Comparison of ENCODE assay signal across 1 cellular context in genomic region chr18:3666526-3667254, GRCh38.
TF ChIP-seq lines count a peak whose summit lies in the region.

No MANE protein-coding gene starts in this region.

TF ChIP-seq in K562, 482 proteins besides CTCF, POLR2A, EP300 and RAD21 (continued from another document):
- TF ChIP-seq ZNF644 (tag; IDR thresholded peaks at IDR 0.05; ENCODE audit: low read depth) (no peak), PML (IDR thresholded peaks at IDR 0.05; ENCODE audit: low read length) (0 out of 2 replicates have a peak, but pooled peaks have one; percentile 2), FOSL1 (tag; conservative IDR thresholded peaks at IDR 0.05) (0 out of 2 replicates have a peak, but pooled peaks have one; percentile 1), TRIM24 (IDR thresholded peaks at IDR 0.05) (0 out of 4 replicates have a peak, but pooled peaks have one; percentile 15 to 30), ZNF766 (CRISPR knock-in tag; conservative IDR thresholded peaks at IDR 0.05) (peak; percentile 44; the same call in 1 of the 2 replicates), CEBPB (tag; IDR thresholded peaks at IDR 0.05) (0 out of 2 replicates have a peak, but pooled peaks have one; percentile 20), NCOA1 (IDR thresholded peaks at IDR 0.05; ENCODE audit: low read depth) (no peak), ZNF184 (CRISPR knock-in tag; IDR thresholded peaks at IDR 0.05) (no peak), ZNF121 (CRISPR knock-in tag; conservative IDR thresholded peaks at IDR 0.05) (peak; percentile 65)
- TF ChIP-seq, protein P1, sequence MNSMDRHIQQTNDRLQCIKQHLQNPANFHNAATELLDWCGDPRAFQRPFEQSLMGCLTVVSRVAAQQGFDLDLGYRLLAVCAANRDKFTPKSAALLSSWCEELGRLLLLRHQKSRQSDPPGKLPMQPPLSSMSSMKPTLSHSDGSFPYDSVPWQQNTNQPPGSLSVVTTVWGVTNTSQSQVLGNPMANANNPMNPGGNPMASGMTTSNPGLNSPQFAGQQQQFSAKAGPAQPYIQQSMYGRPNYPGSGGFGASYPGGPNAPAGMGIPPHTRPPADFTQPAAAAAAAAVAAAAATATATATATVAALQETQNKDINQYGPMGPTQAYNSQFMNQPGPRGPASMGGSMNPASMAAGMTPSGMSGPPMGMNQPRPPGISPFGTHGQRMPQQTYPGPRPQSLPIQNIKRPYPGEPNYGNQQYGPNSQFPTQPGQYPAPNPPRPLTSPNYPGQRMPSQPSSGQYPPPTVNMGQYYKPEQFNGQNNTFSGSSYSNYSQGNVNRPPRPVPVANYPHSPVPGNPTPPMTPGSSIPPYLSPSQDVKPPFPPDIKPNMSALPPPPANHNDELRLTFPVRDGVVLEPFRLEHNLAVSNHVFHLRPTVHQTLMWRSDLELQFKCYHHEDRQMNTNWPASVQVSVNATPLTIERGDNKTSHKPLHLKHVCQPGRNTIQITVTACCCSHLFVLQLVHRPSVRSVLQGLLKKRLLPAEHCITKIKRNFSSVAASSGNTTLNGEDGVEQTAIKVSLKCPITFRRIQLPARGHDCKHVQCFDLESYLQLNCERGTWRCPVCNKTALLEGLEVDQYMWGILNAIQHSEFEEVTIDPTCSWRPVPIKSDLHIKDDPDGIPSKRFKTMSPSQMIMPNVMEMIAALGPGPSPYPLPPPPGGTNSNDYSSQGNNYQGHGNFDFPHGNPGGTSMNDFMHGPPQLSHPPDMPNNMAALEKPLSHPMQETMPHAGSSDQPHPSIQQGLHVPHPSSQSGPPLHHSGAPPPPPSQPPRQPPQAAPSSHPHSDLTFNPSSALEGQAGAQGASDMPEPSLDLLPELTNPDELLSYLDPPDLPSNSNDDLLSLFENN (IDR thresholded peaks at IDR 0.05; ENCODE audit: low read depth in 2 of 2, low read length in 2 of 2), result 0 out of 4 replicates have a peak, but pooled peaks of 1 of the 2 experiments have one; percentile 29
